ENCODE assay signal across 8 cellular contexts in the genomic region with DNA sequence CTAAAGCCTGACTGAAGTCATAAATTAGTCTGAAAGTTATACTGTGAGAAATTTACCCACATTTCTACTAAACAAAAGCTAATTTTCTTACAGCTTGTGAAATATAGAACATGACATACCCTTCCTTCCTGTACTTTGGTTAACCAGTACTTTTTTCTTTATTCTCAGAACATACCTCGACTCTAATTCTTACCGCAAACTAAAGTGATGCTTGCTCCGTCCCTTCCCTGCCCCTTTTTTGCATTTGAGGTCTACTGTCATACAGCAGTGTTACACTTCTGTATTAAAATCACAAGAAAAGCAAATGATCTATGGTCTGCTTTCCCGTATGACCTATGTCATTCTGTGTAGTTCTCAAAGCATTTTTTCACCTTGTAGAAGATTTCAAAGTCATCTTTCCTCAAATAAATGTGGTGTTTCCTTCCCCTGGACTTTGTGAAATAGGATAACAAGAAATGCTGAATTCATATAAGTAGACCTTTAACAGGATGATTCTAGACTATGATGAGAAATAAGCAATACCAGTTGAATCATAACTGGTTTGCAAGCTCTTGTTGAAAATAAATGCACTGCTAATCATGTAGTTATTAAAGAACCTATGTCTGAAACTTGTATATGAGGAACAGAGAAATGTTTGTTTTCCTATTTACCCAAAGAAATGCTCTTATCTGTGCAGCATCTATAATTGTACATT. TPM values are rescaled to one million over a fixed set of nuclear protein-coding genes. Genes with fewer than 3 reads are reported as not detected.
DNase-seq lines count a peak whose midpoint lies in the region; ATAC-seq and TF ChIP-seq lines count a peak whose summit lies in the region.

No MANE protein-coding gene starts in this region.

- intact Hi-C loops in vagina (cut with DNase I): no loop called here

- TF ChIP-seq CTCF in vagina (IDR thresholded peaks at IDR 0.05) (no peak), type B pancreatic cell (conservative IDR thresholded peaks at IDR 0.05) (no peak)

- no peaks in the 10 kb centered on the region for H3K4me1 ChIP-seq in vagina

- H3K27ac Mint-ChIP-seq in activated naive CD4-positive, alpha-beta T cell treated with anti-CD3 and anti-CD28 coated beads, Interleukin-2, amount 50 U/mL, for 72 hours: peak overlapping the region; percentile 92 to 99
- no peak overlapping the region for H3K27ac Mint-ChIP-seq in type B pancreatic cell

- H3K27me3 Mint-ChIP-seq in type B pancreatic cell: peaks cover 5% of the 10 kb centered on the region

- H3K27ac ChIP-seq in vagina: peak overlapping the region; percentile 18

- peak; percentile 80 for ATAC-seq in HG03342 (IDR thresholded peaks at IDR 0.05; ENCODE audit: unreplicated experiment)
- peak; percentile 78 to 81 for ATAC-seq in activated naive CD4-positive, alpha-beta T cell treated with anti-CD3 and anti-CD28 coated beads, Interleukin-2, amount 50 U/mL, for 72 hours

- peak; percentile 64 for DNase-seq in stimulated activated CD4-positive, alpha-beta T cell treated with anti-CD3 and anti-CD28 coated beads, Interleukin-15, amount 100 ng/mL, for 24 hours
- no peak for DNase-seq in stimulated activated CD4-positive, alpha-beta T cell treated with anti-CD3 and anti-CD28 coated beads, Interleukin-2, amount 100 ng/mL, for 48 hours
- no peak for DNase-seq in activated naive CD4-positive, alpha-beta T cell treated with anti-CD3 and anti-CD28 coated beads, Interleukin-2, amount 50 U/mL, for 72 hours (ENCODE audit: low spot score in 2 of 2)
- DNase-seq in vagina (ENCODE audit: extremely low spot score in 2 of 2): no peak
- DNase-seq in NCI-H226: no peak
- no peak for DNase-seq in type B pancreatic cell (ENCODE audit: extremely low spot score, unreplicated experiment)
- DNase-seq in Ammon's horn (ENCODE audit: low spot score): no peak

- no peaks in the 10 kb centered on the region for H3K9me3 ChIP-seq in vagina

- no peaks in the 10 kb centered on the region for H3K4me1 Mint-ChIP-seq in type B pancreatic cell (ENCODE audit: unreplicated experiment)

- no peaks in the 10 kb centered on the region for H3K9me3 Mint-ChIP-seq in activated naive CD4-positive, alpha-beta T cell treated with anti-CD3 and anti-CD28 coated beads, Interleukin-2, amount 50 U/mL, for 72 hours
- H3K9me3 Mint-ChIP-seq in type B pancreatic cell: no peaks in the 10 kb centered on the region

- no peaks in the 10 kb centered on the region for H3K27me3 ChIP-seq in vagina

- H3K36me3 Mint-ChIP-seq in activated naive CD4-positive, alpha-beta T cell treated with anti-CD3 and anti-CD28 coated beads, Interleukin-2, amount 50 U/mL, for 72 hours: peaks cover 40% of the 10 kb centered on the region in 2 donors
- H3K36me3 Mint-ChIP-seq in type B pancreatic cell: no peaks in the 10 kb centered on the region

- H3K4me3 ChIP-seq in vagina: no peak overlapping the region

- no peak overlapping the region for H3K4me3 Mint-ChIP-seq in type B pancreatic cell

- no peaks in the 10 kb centered on the region for H3K36me3 ChIP-seq in vagina

- no peak for TF ChIP-seq POLR2A in vagina (IDR thresholded peaks at IDR 0.05)

RNA-seq across cellular contexts. Expression of gene CYTIP, which starts 30.4 kb away (rescaled TPM):
- total RNA-seq in activated naive CD4-positive, alpha-beta T cell treated with anti-CD3 and anti-CD28 coated beads, Interleukin-2, amount 50 U/mL, for 72 hours: 100 to 1,000 TPM; 417 to 596 TPM
- total RNA-seq in vagina (12.5 TPM), type B pancreatic cell (ENCODE audit: low replicate concordance) (0.40 and 0.51 TPM in 2 replicates)

Comparison
In these comparisons a context has a peak if more than half of its experiments do, and no peak if none do; other contexts are left out.
1. RNA of gene CYTIP, which starts 30.4 kb away (total RNA-seq): 417 to 596 TPM in activated naive CD4-positive, alpha-beta T cell treated with anti-CD3 and anti-CD28 coated beads, Interleukin-2, amount 50 U/mL, for 72 hours; 12.5 TPM in vagina (single experiment) and 0.40 to 0.51 TPM in type B pancreatic cell; every median in the first group is over 10 times any median in the second.